16 cellular contexts compared by ENCODE assay signal in the genomic region with DNA sequence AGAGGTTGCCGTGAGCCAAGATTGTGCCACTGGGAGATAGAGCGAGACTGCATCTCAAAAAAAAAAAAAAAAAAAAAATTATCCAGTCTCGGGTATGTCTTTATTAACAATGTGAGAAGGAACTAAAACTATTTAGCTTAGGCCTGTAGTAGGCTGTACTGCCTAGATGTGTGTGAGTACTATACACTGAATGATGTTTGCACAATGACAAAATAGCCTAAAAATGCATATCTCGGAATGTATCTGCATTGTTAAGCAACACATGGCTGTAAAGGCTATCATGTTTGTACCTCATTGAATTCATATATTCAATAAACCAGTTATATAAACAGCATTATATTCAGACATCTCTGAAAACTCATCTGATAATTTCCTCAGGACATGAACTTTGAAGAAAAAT.
"Had no signal": no experiment of that assay in that cellular context is flagged by ENCODE, and none has a peak within 500 bp of the region (broad histone marks: within the 10 kb centered on the region; RNA-seq: fewer than 3 reads in every experiment).

No MANE protein-coding gene starts in this region.

- H3K27me3 ChIP-seq: breast epithelium, gastrocnemius medialis, heart right ventricle, pancreas, stomach had no signal

- H3K36me3 Mint-ChIP-seq: activated naive CD4-positive, alpha-beta T cell treated with anti-CD3 and anti-CD28 coated beads, Interleukin-2, amount 50 U/mL, for 24 hours had no signal

- ATAC-seq: gastrocnemius medialis, heart right ventricle, left ventricle myocardium superior, pancreas had no signal

- H3K9me3 Mint-ChIP-seq: activated naive CD4-positive, alpha-beta T cell treated with anti-CD3 and anti-CD28 coated beads, Interleukin-2, amount 50 U/mL, for 24 hours; T-helper 2 cell treated with Interferon-gamma antibody and Interleukin-4, amounts not matched to agents 5 μg/mL and 100 μg/mL, for 36 hours had no signal

- DNase-seq: activated CD4-positive, alpha-beta T cell treated with anti-CD3 and anti-CD28 coated beads, Interleukin-2, amount 50 U/mL, for 4 hours; activated CD4-positive, CD25-positive, alpha-beta regulatory T cell treated with anti-CD3 and anti-CD28 coated beads, Interleukin-2, amount 50 U/mL, for 72 hours; activated T-cell treated with anti-CD3 and anti-CD28 coated beads, Interleukin-2, amount 50 U/mL, for 1 hour; amniotic stem cell; gastrocnemius medialis; heart right ventricle; islet precursor cell; left ventricle myocardium superior; nephron progenitor cell; pancreas; stimulated activated CD4-positive, alpha-beta T cell treated with anti-CD3 and anti-CD28 coated beads, Interleukin-4, amount 100 ng/mL, for 4 hours; stomach had no signal

- H3K4me3 ChIP-seq: breast epithelium, gastrocnemius medialis, heart right ventricle, pancreas, stomach, thoracic aorta had no signal

- H3K27ac Mint-ChIP-seq: activated naive CD4-positive, alpha-beta T cell treated with anti-CD3 and anti-CD28 coated beads, Interleukin-2, amount 50 U/mL, for 24 hours; nephron progenitor cell; T-helper 2 cell treated with Interferon-gamma antibody and Interleukin-4, amounts not matched to agents 5 μg/mL and 100 μg/mL, for 36 hours had no signal

- H3K36me3 ChIP-seq: breast epithelium, gastrocnemius medialis, heart right ventricle, pancreas, thoracic aorta had no signal

- H3K9me3 ChIP-seq: gastrocnemius medialis, pancreas, thoracic aorta had no signal

- H3K4me1 ChIP-seq: breast epithelium, gastrocnemius medialis, heart right ventricle, pancreas had no signal

- H3K4me1 Mint-ChIP-seq: activated naive CD4-positive, alpha-beta T cell treated with anti-CD3 and anti-CD28 coated beads, Interleukin-2, amount 50 U/mL, for 24 hours; nephron progenitor cell had no signal

- H3K27me3 Mint-ChIP-seq: activated naive CD4-positive, alpha-beta T cell treated with anti-CD3 and anti-CD28 coated beads, Interleukin-2, amount 50 U/mL, for 24 hours had no signal

- H3K4me3 Mint-ChIP-seq: activated naive CD4-positive, alpha-beta T cell treated with anti-CD3 and anti-CD28 coated beads, Interleukin-2, amount 50 U/mL, for 24 hours; nephron progenitor cell; T-helper 2 cell treated with Interferon-gamma antibody and Interleukin-4, amounts not matched to agents 5 μg/mL and 100 μg/mL, for 36 hours had no signal

- H3K27ac ChIP-seq: breast epithelium, gastrocnemius medialis, heart right ventricle, pancreas, stomach, thoracic aorta had no signal
